Comparison of ENCODE assay signal across 22 cellular contexts in genomic region chr22:30876221-30876751, GRCh38.
DNase-seq lines count a peak whose midpoint lies in the region; ATAC-seq and TF ChIP-seq lines count a peak whose summit lies in the region.
"Had no signal": no experiment of that assay in that cellular context is flagged by ENCODE, and none has a peak within 500 bp of the region (broad histone marks: within the 10 kb centered on the region; RNA-seq: fewer than 3 reads in every experiment).

No MANE protein-coding gene starts in this region.

- CTCF ChIA-PET in WTC11 (lab: Charles Lee), result interaction anchor here (0.6 kb wide), 1 partner anchor 587 kb away, joined by 6 read pairs; the partner anchor contains the start of gene CASTOR1
- CTCF ChIA-PET in CD4-positive, alpha-beta memory T cell (lab: Charles Lee; ENCODE audit: partially characterized antibody), result no interaction called here

- H3K36me3 ChIP-seq in gastrocnemius medialis, result no peaks in the 10 kb centered on the region
- no peaks in the 10 kb centered on the region for H3K36me3 ChIP-seq in CD4-positive, alpha-beta memory T cell (ENCODE audit: insufficient read depth, low read length)
- H3K36me3 ChIP-seq: BE2C, colonic mucosa, SJSA1, upper lobe of left lung had no signal

- H3K27ac Mint-ChIP-seq in WTC11, result no peak overlapping the region
- H3K27ac Mint-ChIP-seq in CD4-positive, alpha-beta memory T cell, result no peak overlapping the region
- H3K27ac Mint-ChIP-seq: activated naive CD8-positive, alpha-beta T cell; IgD-negative memory B cell; T-helper 17 cell had no signal

- no peaks in the 10 kb centered on the region for H3K27me3 ChIP-seq in gastrocnemius medialis
- no peaks in the 10 kb centered on the region for H3K27me3 ChIP-seq in CD4-positive, alpha-beta memory T cell (ENCODE audit: insufficient read depth, low read length)
- H3K27me3 ChIP-seq: BE2C, body of pancreas, colonic mucosa, SJSA1, stomach, upper lobe of left lung had no signal

- H3K9me3 Mint-ChIP-seq in WTC11, result no peaks in the 10 kb centered on the region
- no peaks in the 10 kb centered on the region for H3K9me3 Mint-ChIP-seq in CD4-positive, alpha-beta memory T cell
- H3K9me3 Mint-ChIP-seq: IgD-negative memory B cell had no signal

- no peaks in the 10 kb centered on the region for H3K27me3 Mint-ChIP-seq in WTC11 (ENCODE audit: low read depth)
- H3K27me3 Mint-ChIP-seq in CD4-positive, alpha-beta memory T cell, result no peaks in the 10 kb centered on the region
- H3K27me3 Mint-ChIP-seq: activated naive CD8-positive, alpha-beta T cell; IgD-negative memory B cell had no signal

- no peaks in the 10 kb centered on the region for H3K4me1 Mint-ChIP-seq in WTC11
- no peaks in the 10 kb centered on the region for H3K4me1 Mint-ChIP-seq in CD4-positive, alpha-beta memory T cell
- H3K4me1 Mint-ChIP-seq: IgD-negative memory B cell had no signal

- peak overlapping the region; percentile 48 to 72 (median 62) for H3K27ac ChIP-seq in gastrocnemius medialis
- H3K27ac ChIP-seq in CD4-positive, alpha-beta memory T cell (ENCODE audit: low read depth, low read length), result no peak overlapping the region
- H3K27ac ChIP-seq: body of pancreas, colonic mucosa, GM23248, SJSA1, stomach, upper lobe of left lung had no signal

- H3K4me3 ChIP-seq in gastrocnemius medialis, result no peak overlapping the region
- H3K4me3 ChIP-seq in CD4-positive, alpha-beta memory T cell (ENCODE audit: low read length in 2 of 2), result no peak overlapping the region
- H3K4me3 ChIP-seq: body of pancreas, colonic mucosa, GM23248, SJSA1, stomach, upper lobe of left lung had no signal

- in situ Hi-C loops in gastrocnemius medialis (cut with MboI; ENCODE audit: low sequenced_read_pairs in 4 of 4), result no loop called here

- ATAC-seq in WTC11 (no peak), gastrocnemius medialis (no peak)
- ATAC-seq: body of pancreas, Panc1, T-helper 17 cell had no signal

- H3K9me3 ChIP-seq in gastrocnemius medialis, result no peaks in the 10 kb centered on the region
- no peaks in the 10 kb centered on the region for H3K9me3 ChIP-seq in CD4-positive, alpha-beta memory T cell (ENCODE audit: control insufficient read depth in 1 of 2, low read length in 2 of 2)
- H3K9me3 ChIP-seq: BE2C, body of pancreas, colonic mucosa, SJSA1, stomach, upper lobe of left lung had no signal

- peaks cover 15 to 17% of the 10 kb centered on the region in 2 donors for H3K4me1 ChIP-seq in gastrocnemius medialis
- no peaks in the 10 kb centered on the region for H3K4me1 ChIP-seq in CD4-positive, alpha-beta memory T cell (ENCODE audit: insufficient read depth, low read length)
- H3K4me1 ChIP-seq: body of pancreas, colonic mucosa, SJSA1, upper lobe of left lung had no signal

- no peak for TF ChIP-seq CTCF in WTC11 (IDR thresholded peaks at IDR 0.05)
- no peak for TF ChIP-seq CTCF in gastrocnemius medialis (IDR thresholded peaks at IDR 0.05 in 4 of 5, conservative IDR thresholded peaks at IDR 0.05 in 1 of 5)

- intact Hi-C loops in gastrocnemius medialis (cut with DNase I; ENCODE audit: low total_unique reads), result no loop called here
- intact Hi-C loops in CD4-positive, alpha-beta memory T cell (cut with micrococcal nuclease), result no loop called here

- POLR2A ChIA-PET in WTC11 (lab: Charles Lee), result no interaction called here
- POLR2A ChIA-PET in CD4-positive, alpha-beta memory T cell (lab: Charles Lee; ENCODE audit: partially characterized antibody), result no interaction called here

- no peak overlapping the region for H3K4me3 Mint-ChIP-seq in WTC11
- H3K4me3 Mint-ChIP-seq in CD4-positive, alpha-beta memory T cell, result no peak overlapping the region
- H3K4me3 Mint-ChIP-seq: activated naive CD8-positive, alpha-beta T cell; T-helper 17 cell had no signal

- H3K36me3 Mint-ChIP-seq in WTC11, result no peaks in the 10 kb centered on the region
- no peaks in the 10 kb centered on the region for H3K36me3 Mint-ChIP-seq in CD4-positive, alpha-beta memory T cell
- H3K36me3 Mint-ChIP-seq: activated naive CD8-positive, alpha-beta T cell; IgD-negative memory B cell had no signal

- peak; percentile 54 for DNase-seq in activated effector memory CD4-positive, alpha-beta T cell treated with anti-CD3 and anti-CD28 coated beads, Interleukin-2, amount 50 U/mL, for 16 hours
- DNase-seq in activated effector memory CD4-positive, alpha-beta T cell treated with Interleukin-2 at 50 U/mL for 16 hours, result no peak
- DNase-seq in WTC11 (ENCODE audit: low spot score) (peak; percentile 8), islet precursor cell (peak; percentile 40), gastrocnemius medialis (no peak), GF-D8 (lab: John Stamatoyannopoulos, UW) (no peak), OCI-M2 (lab: John Stamatoyannopoulos, UW; ENCODE audit: unreplicated experiment) (no peak)
- no peak for DNase-seq in CD4-positive, alpha-beta memory T cell
- DNase-seq: activated CD4-positive, alpha-beta T cell treated with anti-CD3 and anti-CD28 coated beads for 4 hours; colonic mucosa; NCI-H2081 treated with DMSO at 0.1 percent for 48 hours; NK-92 treated with Interleukin-12 subunit alpha and Interleukin-12 subunit beta, amount 100 ng/mL, for 24 hours; stomach; T-helper 17 cell; upper lobe of left lung had no signal

- TF ChIP-seq POLR2A in gastrocnemius medialis (IDR thresholded peaks at IDR 0.05), result no peak

TF ChIP-seq in WTC11, 78 proteins besides CTCF, POLR2A, EP300 and RAD21:
- TF ChIP-seq ZNF232 (CRISPR knock-in tag; IDR thresholded peaks at IDR 0.05) (no peak), PRRX2 (CRISPR knock-in tag; IDR thresholded peaks at IDR 0.05) (no peak), TEAD4 (CRISPR knock-in tag; IDR thresholded peaks at IDR 0.05) (no peak), NFYB (CRISPR knock-in tag; conservative IDR thresholded peaks at IDR 0.05; ENCODE audit: low read depth) (no peak), MXD4 (CRISPR knock-in tag; IDR thresholded peaks at IDR 0.05; ENCODE audit: borderline replicate concordance) (no peak), ZBTB43 (CRISPR knock-in tag; IDR thresholded peaks at IDR 0.05) (no peak), GTF2I (CRISPR knock-in tag; conservative IDR thresholded peaks at IDR 0.05) (no peak)

Comparison
In these comparisons a context has a peak if more than half of its experiments do, and no peak if none do; other contexts are left out.
1. DNase-seq: peak in activated effector memory CD4-positive, alpha-beta T cell treated with anti-CD3 and anti-CD28 coated beads, Interleukin-2, amount 50 U/mL, for 16 hours (single experiment), WTC11 (single experiment) and islet precursor cell (single experiment); none in activated effector memory CD4-positive, alpha-beta T cell treated with Interleukin-2 at 50 U/mL for 16 hours (single experiment), gastrocnemius medialis (0 of 2), GF-D8 (single experiment), CD4-positive, alpha-beta memory T cell (0 of 5) and OCI-M2 (single experiment).